ENCODE assay signal across 11 cellular contexts in the genomic region with DNA sequence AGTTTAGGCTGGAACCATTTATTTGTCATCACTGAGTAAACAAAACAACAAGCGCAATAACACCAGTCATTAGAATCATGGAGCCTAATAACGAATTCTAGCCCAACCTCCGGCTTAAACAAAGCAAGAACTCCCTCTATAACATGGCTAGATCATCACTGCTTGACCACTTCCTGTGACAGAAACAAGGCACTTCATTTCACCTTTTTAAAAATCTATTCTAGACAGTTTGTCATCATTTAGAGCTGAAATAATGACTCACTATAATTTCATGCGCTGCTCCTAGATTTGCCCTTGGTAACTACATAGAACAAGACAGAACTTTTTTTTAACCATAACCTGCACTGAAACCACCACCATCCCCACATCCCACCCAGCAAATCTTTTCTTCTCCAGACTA.
A peak's percentile ranks its signal among the peaks of the same experiment; 100 is the strongest.
DNase-seq lines count a peak whose midpoint lies in the region; ATAC-seq and TF ChIP-seq lines count a peak whose summit lies in the region.
"Had no signal": no experiment of that assay in that cellular context is flagged by ENCODE, and none has a peak within 500 bp of the region (broad histone marks: within the 10 kb centered on the region; RNA-seq: fewer than 3 reads in every experiment).

No MANE protein-coding gene starts in this region.

- CTCF ChIA-PET in activated CD8-positive, alpha-beta T cell treated with anti-CD3 and anti-CD28 coated beads for 36 hours (lab: Charles Lee), result interaction anchor here (0.7 to 1.7 kb wide), 4 partner anchors 79 to 195 kb away, joined by 3 to 7 read pairs (median 4); no protein-coding TSS in a partner anchor

- no peaks in the 10 kb centered on the region for H3K27me3 Mint-ChIP-seq in activated T-cell treated with anti-CD3 and anti-CD28 coated beads, Interleukin-2, amount 50 U/mL, for 24 hours
- no peaks in the 10 kb centered on the region for H3K27me3 Mint-ChIP-seq in activated CD8-positive, alpha-beta T cell treated with anti-CD3 and anti-CD28 coated beads for 36 hours
- H3K27me3 Mint-ChIP-seq in endodermal cell (ENCODE audit: insufficient read depth), result no peaks in the 10 kb centered on the region
- H3K27me3 Mint-ChIP-seq: brain had no signal

- H3K9me3 Mint-ChIP-seq in activated T-cell treated with anti-CD3 and anti-CD28 coated beads, Interleukin-2, amount 50 U/mL, for 24 hours, result no peaks in the 10 kb centered on the region
- no peaks in the 10 kb centered on the region for H3K9me3 Mint-ChIP-seq in activated CD8-positive, alpha-beta T cell treated with anti-CD3 and anti-CD28 coated beads for 36 hours
- no peaks in the 10 kb centered on the region for H3K9me3 Mint-ChIP-seq in endodermal cell
- H3K9me3 Mint-ChIP-seq: brain had no signal

- no peaks in the 10 kb centered on the region for H3K9me3 ChIP-seq in endodermal cell (ENCODE audit: control insufficient read depth, low read length)
- H3K9me3 ChIP-seq: psoas muscle had no signal

- no peak for DNase-seq in activated T-cell treated with anti-CD3 and anti-CD28 coated beads, Interleukin-2, amount 50 U/mL, for 24 hours
- DNase-seq in activated T-cell treated with anti-CD3 and anti-CD28 coated beads for 4 hours (no peak), endodermal cell (no peak), NCI-H524 (lab: John Stamatoyannopoulos, UW) (no peak)
- peak; percentile 23 for DNase-seq in activated CD8-positive, alpha-beta T cell treated with anti-CD3 and anti-CD28 coated beads for 36 hours
- no peak for DNase-seq in stimulated activated naive CD8-positive, alpha-beta T cell treated with anti-CD3 and anti-CD28 coated beads, Interleukin-15, Interleukin-2, amounts not matched to agents 100 U/mL and 50 U/mL, for 24 hours
- DNase-seq: hypothalamus, psoas muscle had no signal

- H3K27ac Mint-ChIP-seq in activated T-cell treated with anti-CD3 and anti-CD28 coated beads, Interleukin-2, amount 50 U/mL, for 24 hours, result peak overlapping the region; percentile 89
- H3K27ac Mint-ChIP-seq in activated CD8-positive, alpha-beta T cell treated with anti-CD3 and anti-CD28 coated beads for 36 hours, result peak overlapping the region; percentile 60
- H3K27ac Mint-ChIP-seq in endodermal cell, result no peak overlapping the region

- TF ChIP-seq CTCF in activated CD8-positive, alpha-beta T cell treated with anti-CD3 and anti-CD28 coated beads for 36 hours (IDR thresholded peaks at IDR 0.05), result no peak
- no peak for TF ChIP-seq CTCF in endodermal cell (conservative IDR thresholded peaks at IDR 0.05)

- no peaks in the 10 kb centered on the region for H3K4me1 ChIP-seq in endodermal cell (ENCODE audit: control insufficient read depth, insufficient read depth, low read length)

- H3K36me3 Mint-ChIP-seq in activated T-cell treated with anti-CD3 and anti-CD28 coated beads, Interleukin-2, amount 50 U/mL, for 24 hours (ENCODE audit: low read depth), result peaks cover 13% of the 10 kb centered on the region
- H3K36me3 Mint-ChIP-seq in activated CD8-positive, alpha-beta T cell treated with anti-CD3 and anti-CD28 coated beads for 36 hours (ENCODE audit: low read depth), result peaks cover 4% of the 10 kb centered on the region
- no peaks in the 10 kb centered on the region for H3K36me3 Mint-ChIP-seq in endodermal cell (ENCODE audit: low read depth)
- H3K36me3 Mint-ChIP-seq: brain had no signal

- no peaks in the 10 kb centered on the region for H3K36me3 ChIP-seq in endodermal cell (ENCODE audit: control insufficient read depth, insufficient read depth, low read length)

- ATAC-seq in HG03064 (IDR thresholded peaks at IDR 0.05; ENCODE audit: low read depth, unreplicated experiment), result peak; percentile 48
- ATAC-seq in activated CD8-positive, alpha-beta T cell treated with anti-CD3 and anti-CD28 coated beads for 36 hours, result peak; percentile 86
- peak; percentile 84 for ATAC-seq in stimulated activated naive CD8-positive, alpha-beta T cell treated with anti-CD3 and anti-CD28 coated beads, Interleukin-15, Interleukin-2, amounts not matched to agents 100 U/mL and 50 U/mL, for 24 hours
- no peak for ATAC-seq in GM18907 (IDR thresholded peaks at IDR 0.05; ENCODE audit: unreplicated experiment)
- ATAC-seq: psoas muscle had no signal

- POLR2A ChIA-PET in activated CD8-positive, alpha-beta T cell treated with anti-CD3 and anti-CD28 coated beads for 36 hours (lab: Charles Lee), result interaction anchor here (1.1 to 1.8 kb wide), 3 partner anchors 10 to 33 kb away, joined by 3 to 7 read pairs (median 4); no protein-coding TSS in a partner anchor

- WGBS in endodermal cell (ENCODE audit: insufficient coverage in 1 of 2, insufficient read length in 1 of 2), 2 experiments, result 96 to 100% methylated on average over 3 to 4 of the region's 4 CpGs

- H3K4me1 Mint-ChIP-seq in activated T-cell treated with anti-CD3 and anti-CD28 coated beads, Interleukin-2, amount 50 U/mL, for 24 hours (ENCODE audit: low read depth), result peaks cover 88% of the 10 kb centered on the region
- peaks cover 74% of the 10 kb centered on the region for H3K4me1 Mint-ChIP-seq in activated CD8-positive, alpha-beta T cell treated with anti-CD3 and anti-CD28 coated beads for 36 hours (ENCODE audit: low read depth)
- H3K4me1 Mint-ChIP-seq in endodermal cell, result peaks cover 6% of the 10 kb centered on the region

- intact Hi-C loops in activated CD8-positive, alpha-beta T cell treated with anti-CD3 and anti-CD28 coated beads for 36 hours (cut with micrococcal nuclease), result no loop called here

- H3K27me3 ChIP-seq in endodermal cell (ENCODE audit: control insufficient read depth, insufficient read depth, low read length, poor library complexity, severe bottlenecking), result no peaks in the 10 kb centered on the region

- no peak overlapping the region for H3K4me3 ChIP-seq in endodermal cell (ENCODE audit: low read length)
- H3K4me3 ChIP-seq: psoas muscle had no signal

- H3K9ac ChIP-seq in endodermal cell (ENCODE audit: extremely low read depth, low read length, poor library complexity, severe bottlenecking), result no peak overlapping the region

- peak overlapping the region; percentile 3 for H3K4me3 Mint-ChIP-seq in activated T-cell treated with anti-CD3 and anti-CD28 coated beads, Interleukin-2, amount 50 U/mL, for 24 hours
- no peak overlapping the region for H3K4me3 Mint-ChIP-seq in activated CD8-positive, alpha-beta T cell treated with anti-CD3 and anti-CD28 coated beads for 36 hours
- H3K4me3 Mint-ChIP-seq in endodermal cell, result no peak overlapping the region
- H3K4me3 Mint-ChIP-seq: brain had no signal

- H3K27ac ChIP-seq in endodermal cell (ENCODE audit: low read depth, low read length), result no peak overlapping the region
- H3K27ac ChIP-seq: psoas muscle had no signal
